ENCODE assay signal across 18 cellular contexts in genomic region chr7:69787736-69788431, GRCh38.
DNase-seq lines count a peak whose midpoint lies in the region; ATAC-seq and TF ChIP-seq lines count a peak whose summit lies in the region.
"Had no signal": no experiment of that assay in that cellular context is flagged by ENCODE, and none has a peak within 500 bp of the region (broad histone marks: within the 10 kb centered on the region; RNA-seq: fewer than 3 reads in every experiment).

No MANE protein-coding gene starts in this region.

- H3K36me3 Mint-ChIP-seq in endodermal cell (ENCODE audit: low read depth) (peaks cover 4% of the 10 kb centered on the region), Caco-2 (ENCODE audit: insufficient read depth, unreplicated experiment) (no peaks in the 10 kb centered on the region)
- H3K36me3 Mint-ChIP-seq: activated naive CD4-positive, alpha-beta T cell treated with anti-CD3 and anti-CD28 coated beads, Interleukin-2, amount 50 U/mL, for 24 hours; CD8-positive, alpha-beta memory T cell had no signal

- H3K27ac ChIP-seq in endodermal cell (ENCODE audit: low read depth, low read length): peak overlapping the region; percentile 40
- no peak overlapping the region for H3K27ac ChIP-seq in Peyer's patch

- no peak overlapping the region for H3K4me3 ChIP-seq in endodermal cell (ENCODE audit: low read length)
- H3K4me3 ChIP-seq in Caco-2 (ENCODE audit: low read depth, low read length): no peak overlapping the region
- no peak overlapping the region for H3K4me3 ChIP-seq in Peyer's patch

- H3K27ac Mint-ChIP-seq in endodermal cell (no peak overlapping the region), Caco-2 (ENCODE audit: unreplicated experiment) (no peak overlapping the region)
- H3K27ac Mint-ChIP-seq: activated naive CD4-positive, alpha-beta T cell treated with anti-CD3 and anti-CD28 coated beads, Interleukin-2, amount 50 U/mL, for 24 hours; activated T-helper 1 cell treated with anti-CD3 and anti-CD28 coated beads, Interleukin-12 subunit alpha, Interleukin-12 subunit beta, Interleukin-2, Interleukin-4 antibody, amounts not matched to agents 30 ng/mL and 10 ng/mL and 1 ng/mL, durations not matched to agents 14 hours and 24 hours and 36 hours; CD8-positive, alpha-beta memory T cell; progenitor cell of endocrine pancreas; stimulated activated effector memory CD8-positive, alpha-beta T cell treated with anti-CD3 and anti-CD28 coated beads, Interleukin-12 subunit alpha, Interleukin-12 subunit beta, amount 100 ng/mL, for 72 hours had no signal

- BruUV-seq in Caco-2 (replicated peaks; lab: Mats Ljungman, UMichigan): no TSS peak

- DNase-seq in Right ventricle myocardium superior (peak; percentile 35), left cardiac atrium (no peak), NCI-H2081 treated with DMSO at 0.1 percent for 48 hours (lab: John Stamatoyannopoulos, UW) (peak; percentile 53), endodermal cell (no peak), SKM-1 treated with dmso at 0.1 percent for 144 hours (lab: John Stamatoyannopoulos, UW; ENCODE audit: unreplicated experiment) (no peak), ecto neural progenitor cell (ENCODE audit: low spot score) (no peak), Caco-2 (no peak), Peyer's patch (no peak)
- DNase-seq: CD8-positive, alpha-beta memory T cell; effector CD4-positive, alpha-beta T cell; EL; GOT3; NCI-H345; RPMI8226 had no signal

- POLR2A ChIA-PET in Caco-2 (lab: Charles Lee): no interaction called here

- H3K4me1 ChIP-seq in endodermal cell (ENCODE audit: control insufficient read depth, insufficient read depth, low read length): peaks cover 4% of the 10 kb centered on the region
- H3K4me1 ChIP-seq in Caco-2: no peaks in the 10 kb centered on the region
- no peaks in the 10 kb centered on the region for H3K4me1 ChIP-seq in Peyer's patch

- no peaks in the 10 kb centered on the region for H3K9me3 ChIP-seq in endodermal cell (ENCODE audit: control insufficient read depth, low read length)
- no peaks in the 10 kb centered on the region for H3K9me3 ChIP-seq in Caco-2
- no peaks in the 10 kb centered on the region for H3K9me3 ChIP-seq in Peyer's patch

- no peaks in the 10 kb centered on the region for H3K27me3 Mint-ChIP-seq in endodermal cell (ENCODE audit: insufficient read depth)
- no peaks in the 10 kb centered on the region for H3K27me3 Mint-ChIP-seq in Caco-2 (ENCODE audit: insufficient read depth, unreplicated experiment)
- H3K27me3 Mint-ChIP-seq: activated naive CD4-positive, alpha-beta T cell treated with anti-CD3 and anti-CD28 coated beads, Interleukin-2, amount 50 U/mL, for 24 hours; CD8-positive, alpha-beta memory T cell; progenitor cell of endocrine pancreas had no signal

- H3K36me3 ChIP-seq in endodermal cell (ENCODE audit: control insufficient read depth, insufficient read depth, low read length): no peaks in the 10 kb centered on the region
- no peaks in the 10 kb centered on the region for H3K36me3 ChIP-seq in Caco-2 (ENCODE audit: control insufficient read depth, insufficient read depth, low read length)
- H3K36me3 ChIP-seq in Peyer's patch: no peaks in the 10 kb centered on the region

- H3K4me1 Mint-ChIP-seq in endodermal cell (peaks cover 39% of the 10 kb centered on the region), Caco-2 (ENCODE audit: low read depth, unreplicated experiment) (no peaks in the 10 kb centered on the region)
- H3K4me1 Mint-ChIP-seq: activated naive CD4-positive, alpha-beta T cell treated with anti-CD3 and anti-CD28 coated beads, Interleukin-2, amount 50 U/mL, for 24 hours; stimulated activated effector memory CD8-positive, alpha-beta T cell treated with anti-CD3 and anti-CD28 coated beads, Interleukin-12 subunit alpha, Interleukin-12 subunit beta, amount 100 ng/mL, for 72 hours had no signal

- no peak overlapping the region for H3K9ac ChIP-seq in endodermal cell (ENCODE audit: extremely low read depth, low read length, poor library complexity, severe bottlenecking)

- TF ChIP-seq CTCF in endodermal cell (conservative IDR thresholded peaks at IDR 0.05) (no peak), Caco-2 (IDR thresholded peaks at IDR 0.05; ENCODE audit: insufficient read depth in 1 of 2, low read depth in 1 of 2, low read length in 1 of 2, severe bottlenecking in 1 of 2, unreplicated experiment in 1 of 2) (no peak), Peyer's patch (IDR thresholded peaks at IDR 0.05) (no peak)

- no peak overlapping the region for H3K4me3 Mint-ChIP-seq in endodermal cell
- H3K4me3 Mint-ChIP-seq in Caco-2 (ENCODE audit: unreplicated experiment): no peak overlapping the region
- H3K4me3 Mint-ChIP-seq: activated naive CD4-positive, alpha-beta T cell treated with anti-CD3 and anti-CD28 coated beads, Interleukin-2, amount 50 U/mL, for 24 hours; activated T-helper 1 cell treated with anti-CD3 and anti-CD28 coated beads, Interleukin-12 subunit alpha, Interleukin-12 subunit beta, Interleukin-2, Interleukin-4 antibody, amounts not matched to agents 30 ng/mL and 10 ng/mL and 1 ng/mL, durations not matched to agents 14 hours and 24 hours and 36 hours; CD8-positive, alpha-beta memory T cell; stimulated activated effector memory CD8-positive, alpha-beta T cell treated with anti-CD3 and anti-CD28 coated beads, Interleukin-12 subunit alpha, Interleukin-12 subunit beta, amount 100 ng/mL, for 72 hours had no signal

- ATAC-seq in Right ventricle myocardium superior (ENCODE audit: poor library complexity): no peak
- ATAC-seq in left cardiac atrium: no peak
- ATAC-seq: stimulated activated effector memory CD8-positive, alpha-beta T cell treated with anti-CD3 and anti-CD28 coated beads, Interleukin-12 subunit alpha, Interleukin-12 subunit beta, amount 100 ng/mL, for 72 hours had no signal

- TF ChIP-seq POLR2A in Peyer's patch (IDR thresholded peaks at IDR 0.05): no peak

- intact Hi-C loops in Right ventricle myocardium superior (cut with DNase I): no loop called here
- intact Hi-C loops in left cardiac atrium (cut with DNase I): no loop called here
- intact Hi-C loops in Caco-2 (cut with micrococcal nuclease; ENCODE audit: unreplicated experiment): no loop called here

- WGBS in endodermal cell (ENCODE audit: insufficient coverage in 1 of 2, insufficient read length in 1 of 2), 2 experiments: 94 to 100% methylated on average over 3 to 5 of the region's 5 CpGs

- no peaks in the 10 kb centered on the region for H3K27me3 ChIP-seq in endodermal cell (ENCODE audit: control insufficient read depth, insufficient read depth, low read length, poor library complexity, severe bottlenecking)
- H3K27me3 ChIP-seq in Caco-2 (replicated peaks; ENCODE audit: control insufficient read depth, insufficient read depth, low read length): no peaks in the 10 kb centered on the region
- H3K27me3 ChIP-seq in Peyer's patch: no peaks in the 10 kb centered on the region

- CTCF ChIA-PET in Caco-2 (lab: Charles Lee): no interaction called here

- H3K9me3 Mint-ChIP-seq in endodermal cell (no peaks in the 10 kb centered on the region), Caco-2 (ENCODE audit: unreplicated experiment) (no peaks in the 10 kb centered on the region)
- H3K9me3 Mint-ChIP-seq: activated naive CD4-positive, alpha-beta T cell treated with anti-CD3 and anti-CD28 coated beads, Interleukin-2, amount 50 U/mL, for 24 hours; activated T-helper 1 cell treated with anti-CD3 and anti-CD28 coated beads, Interleukin-12 subunit alpha, Interleukin-12 subunit beta, Interleukin-2, Interleukin-4 antibody, amounts not matched to agents 30 ng/mL and 10 ng/mL and 1 ng/mL, durations not matched to agents 14 hours and 24 hours and 36 hours; CD8-positive, alpha-beta memory T cell; stimulated activated effector memory CD8-positive, alpha-beta T cell treated with anti-CD3 and anti-CD28 coated beads, Interleukin-12 subunit alpha, Interleukin-12 subunit beta, amount 100 ng/mL, for 72 hours had no signal

Comparison
In these comparisons a context has a peak if more than half of its experiments do, and no peak if none do; other contexts are left out.
1. DNase-seq: peak in Right ventricle myocardium superior (single experiment) and NCI-H2081 treated with DMSO at 0.1 percent for 48 hours (single experiment); none in left cardiac atrium (single experiment), endodermal cell (single experiment), SKM-1 treated with dmso at 0.1 percent for 144 hours (single experiment), ecto neural progenitor cell (single experiment), Caco-2 (0 of 2) and Peyer's patch (0 of 3).